In the genomic region with DNA sequence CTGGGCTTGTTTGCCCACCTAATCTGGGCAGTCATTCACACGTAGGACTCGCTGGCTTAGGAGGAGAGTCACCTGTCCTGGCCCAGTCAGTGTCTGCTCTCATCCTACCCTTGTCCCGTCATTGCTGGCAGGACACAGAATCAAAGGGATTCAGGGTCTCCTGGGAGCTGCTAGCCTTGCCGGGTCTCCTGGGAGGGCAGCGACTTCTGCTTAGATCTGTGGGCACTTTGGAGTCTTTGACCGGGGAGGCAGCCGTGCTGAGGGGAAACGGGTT, we compare ENCODE assay signal across 8 cellular contexts. TPM values are rescaled to one million over a fixed set of nuclear protein-coding genes. Genes with fewer than 3 reads are reported as not detected.
A peak's percentile ranks its signal among the peaks of the same experiment; 100 is the strongest.
DNase-seq lines count a peak whose midpoint lies in the region; ATAC-seq, FAIRE-seq and TF ChIP-seq lines count a peak whose summit lies in the region.

No MANE protein-coding gene starts in this region.

- peak overlapping the region; percentile 75 for H3K4me2 ChIP-seq in GM12878 (ENCODE audit: control insufficient read depth, insufficient read depth)

- H3K9me3 ChIP-seq in GM12878 (replicated peaks; ENCODE audit: control insufficient read depth, insufficient read depth, low read length) (no peaks in the 10 kb centered on the region), mononuclear cell (ENCODE audit: low read depth, low read length) (no peaks in the 10 kb centered on the region)

- H3K79me2 ChIP-seq in ACC112 (ENCODE audit: control insufficient read depth, insufficient read depth, low read length, unreplicated experiment) (peaks cover 95% of the 10 kb centered on the region), GM12878 (ENCODE audit: control insufficient read depth, insufficient read depth, low read length) (peaks cover 90% of the 10 kb centered on the region)

- in situ Hi-C loops in GM12878 (cut with MboI), result no loop called here

- intact Hi-C loops in GM12878 (cut with micrococcal nuclease; ENCODE audit: unreplicated experiment), result loop anchor here (5.0 kb wide), 1 partner anchor 143 kb away; a partner anchor contains a TSS

- peak overlapping the region; percentile 90 for H3K4me3 ChIP-seq in ACC112 (ENCODE audit: low read depth, low read length)
- peak overlapping the region; percentile 64 for H3K4me3 ChIP-seq in GM12878
- H3K4me3 ChIP-seq in mononuclear cell (ENCODE audit: low read length), result peak overlapping the region; percentile 90

- CTCF ChIA-PET in GM12878 (lab: Yijun Ruan, JAX), result interaction anchor here (1.4 kb wide), 1 partner anchor 20 kb away, joined by 4 read pairs; no protein-coding TSS in a partner anchor

- TF ChIP-seq EP300 in GM12878 (IDR thresholded peaks at IDR 0.05; ENCODE audit: borderline replicate concordance in 1 of 2, control insufficient read depth in 1 of 2, low read depth in 2 of 2, low read length in 2 of 2), result no peak

- BruUV-seq in GM12878 (replicated peaks; lab: Mats Ljungman, UMichigan), result TSS peak; percentile 83

- H3K27ac ChIP-seq in ACC112 (ENCODE audit: low read depth, low read length) (peak overlapping the region; percentile 93), GM12878 (ENCODE audit: control insufficient read depth, insufficient read depth) (peak overlapping the region; percentile 77)

- DNase-seq in GM12878 (ENCODE audit: low read depth, low spot score) (no peak), NK-92 (lab: John Stamatoyannopoulos, UW; ENCODE audit: unreplicated experiment) (no peak), H4 (ENCODE audit: low spot score) (no peak), germinal center (ENCODE audit: low spot score) (no peak), retina (no peak)

- no peaks in the 10 kb centered on the region for H3K36me3 ChIP-seq in ACC112 (ENCODE audit: insufficient read depth, low read length)
- H3K36me3 ChIP-seq in GM12878 (ENCODE audit: control insufficient read depth in 2 of 2, insufficient read depth in 2 of 2, low read length in 1 of 2), result no peaks in the 10 kb centered on the region

- RAD21 ChIA-PET in GM12878 (lab: Charles Lee; ENCODE audit: unreplicated experiment), result interaction anchor here (1.0 to 6.4 kb wide), 2 partner anchors 11 to 142 kb away, joined by 4 to 75 read pairs; no protein-coding TSS in a partner anchor

- peaks cover 63% of the 10 kb centered on the region for H3K4me1 ChIP-seq in ACC112 (ENCODE audit: control insufficient read depth, insufficient read depth, low read length, unreplicated experiment)
- peaks cover 57% of the 10 kb centered on the region for H3K4me1 ChIP-seq in GM12878 (ENCODE audit: control insufficient read depth, insufficient read depth, low read length)
- peaks cover 59% of the 10 kb centered on the region for H3K4me1 ChIP-seq in mononuclear cell (ENCODE audit: insufficient read depth, low read length)

- FAIRE-seq in GM12878 (lab: Jason Lieb, UNC), result no peak

- H3K27me3 ChIP-seq in ACC112 (ENCODE audit: insufficient read depth, low read length) (no peaks in the 10 kb centered on the region), GM12878 (replicated peaks in 1 of 2; ENCODE audit: control insufficient read depth in 2 of 2, insufficient read depth in 2 of 2, low read length in 1 of 2) (no peaks in the 10 kb centered on the region), mononuclear cell (ENCODE audit: insufficient read depth, low read length) (no peaks in the 10 kb centered on the region)

- TF ChIP-seq POLR2A in GM12878 (IDR thresholded peaks at IDR 0.05; ENCODE audit: low read depth, low read length), result no peak

- H4K20me1 ChIP-seq in GM12878 (ENCODE audit: control insufficient read depth, insufficient read depth), result no peaks in the 10 kb centered on the region

- peak overlapping the region; percentile 47 for H2AFZ ChIP-seq in ACC112 (ENCODE audit: low read length, unreplicated experiment)
- H2AFZ ChIP-seq in GM12878 (ENCODE audit: control insufficient read depth, low read depth, low read length), result peak overlapping the region; percentile 37

- WGBS in GM12878 (ENCODE audit: insufficient coverage, insufficient replicate concordance, low lambda C conversion rate, missing lambda C conversion rate), result 25% methylated on average over 8 of the region's 8 CpGs

- ATAC-seq in HG03175 (IDR thresholded peaks at IDR 0.05; ENCODE audit: unreplicated experiment) (peak; percentile 8), GM12878 (no peak)

- SMC1A ChIA-PET in GM12878 (lab: Charles Lee; ENCODE audit: uncharacterized antibody, unreplicated experiment), result interaction anchor here (1.0 to 6.1 kb wide), 3 partner anchors 11 to 41 kb away, joined by 3 to 47 read pairs (median 3); no protein-coding TSS in a partner anchor

- H3K9ac ChIP-seq in GM12878 (ENCODE audit: control insufficient read depth, insufficient read depth, low read length), result peak overlapping the region; percentile 86

- no peak for TF ChIP-seq CTCF in GM12878 (IDR thresholded peaks at IDR 0.05 in 2 of 3, conservative IDR thresholded peaks at IDR 0.05 in 1 of 3; ENCODE audit: control insufficient read depth in 2 of 3, extremely low read depth in 1 of 3, insufficient read depth in 1 of 3, low read depth in 3 of 3, low read length in 3 of 3)

- TF ChIP-seq RAD21 in GM12878 (IDR thresholded peaks at IDR 0.05; ENCODE audit: insufficient read depth, low read depth, low read length), result no peak

- POLR2A ChIA-PET in GM12878 (lab: Charles Lee), result interaction anchor here (0.9 to 5.8 kb wide), 3 partner anchors 11 to 55 kb away, joined by 3 to 56 read pairs (median 3); no protein-coding TSS in a partner anchor

TF ChIP-seq in GM12878, 131 proteins besides CTCF, POLR2A, EP300 and RAD21:
- TF ChIP-seq IKZF2 (IDR thresholded peaks at IDR 0.05), result 0 out of 4 replicates have a peak, but pooled peaks of 1 of the 2 experiments have one; percentile 14
- TF ChIP-seq MEF2B (IDR thresholded peaks at IDR 0.05; ENCODE audit: partially characterized antibody, poor library complexity, severe bottlenecking), result peak; percentile 60
- 0 out of 2 replicates have a peak, but pooled peaks have one; percentile 10 for TF ChIP-seq POLR2AphosphoS5 (IDR thresholded peaks at IDR 0.05; ENCODE audit: low read length)
- 0 out of 2 replicates have a peak, but pooled peaks have one; percentile 13 for TF ChIP-seq MXI1 (IDR thresholded peaks at IDR 0.05; ENCODE audit: low read depth, low read length)
- TF ChIP-seq PML (IDR thresholded peaks at IDR 0.05; ENCODE audit: low read length), result no peak
- TF ChIP-seq, protein P1, sequence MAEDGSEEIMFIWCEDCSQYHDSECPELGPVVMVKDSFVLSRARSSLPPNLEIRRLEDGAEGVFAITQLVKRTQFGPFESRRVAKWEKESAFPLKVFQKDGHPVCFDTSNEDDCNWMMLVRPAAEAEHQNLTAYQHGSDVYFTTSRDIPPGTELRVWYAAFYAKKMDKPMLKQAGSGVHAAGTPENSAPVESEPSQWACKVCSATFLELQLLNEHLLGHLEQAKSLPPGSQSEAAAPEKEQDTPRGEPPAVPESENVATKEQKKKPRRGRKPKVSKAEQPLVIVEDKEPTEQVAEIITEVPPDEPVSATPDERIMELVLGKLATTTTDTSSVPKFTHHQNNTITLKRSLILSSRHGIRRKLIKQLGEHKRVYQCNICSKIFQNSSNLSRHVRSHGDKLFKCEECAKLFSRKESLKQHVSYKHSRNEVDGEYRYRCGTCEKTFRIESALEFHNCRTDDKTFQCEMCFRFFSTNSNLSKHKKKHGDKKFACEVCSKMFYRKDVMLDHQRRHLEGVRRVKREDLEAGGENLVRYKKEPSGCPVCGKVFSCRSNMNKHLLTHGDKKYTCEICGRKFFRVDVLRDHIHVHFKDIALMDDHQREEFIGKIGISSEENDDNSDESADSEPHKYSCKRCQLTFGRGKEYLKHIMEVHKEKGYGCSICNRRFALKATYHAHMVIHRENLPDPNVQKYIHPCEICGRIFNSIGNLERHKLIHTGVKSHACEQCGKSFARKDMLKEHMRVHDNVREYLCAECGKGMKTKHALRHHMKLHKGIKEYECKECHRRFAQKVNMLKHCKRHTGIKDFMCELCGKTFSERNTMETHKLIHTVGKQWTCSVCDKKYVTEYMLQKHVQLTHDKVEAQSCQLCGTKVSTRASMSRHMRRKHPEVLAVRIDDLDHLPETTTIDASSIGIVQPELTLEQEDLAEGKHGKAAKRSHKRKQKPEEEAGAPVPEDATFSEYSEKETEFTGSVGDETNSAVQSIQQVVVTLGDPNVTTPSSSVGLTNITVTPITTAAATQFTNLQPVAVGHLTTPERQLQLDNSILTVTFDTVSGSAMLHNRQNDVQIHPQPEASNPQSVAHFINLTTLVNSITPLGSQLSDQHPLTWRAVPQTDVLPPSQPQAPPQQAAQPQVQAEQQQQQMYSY (CRISPR knock-in tag; IDR thresholded peaks at IDR 0.05), result no peak
- TF ChIP-seq, protein P2, sequence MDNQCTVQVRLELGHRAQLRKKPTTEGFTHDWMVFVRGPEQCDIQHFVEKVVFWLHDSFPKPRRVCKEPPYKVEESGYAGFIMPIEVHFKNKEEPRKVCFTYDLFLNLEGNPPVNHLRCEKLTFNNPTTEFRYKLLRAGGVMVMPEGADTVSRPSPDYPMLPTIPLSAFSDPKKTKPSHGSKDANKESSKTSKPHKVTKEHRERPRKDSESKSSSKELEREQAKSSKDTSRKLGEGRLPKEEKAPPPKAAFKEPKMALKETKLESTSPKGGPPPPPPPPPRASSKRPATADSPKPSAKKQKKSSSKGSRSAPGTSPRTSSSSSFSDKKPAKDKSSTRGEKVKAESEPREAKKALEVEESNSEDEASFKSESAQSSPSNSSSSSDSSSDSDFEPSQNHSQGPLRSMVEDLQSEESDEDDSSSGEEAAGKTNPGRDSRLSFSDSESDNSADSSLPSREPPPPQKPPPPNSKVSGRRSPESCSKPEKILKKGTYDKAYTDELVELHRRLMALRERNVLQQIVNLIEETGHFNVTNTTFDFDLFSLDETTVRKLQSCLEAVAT (IDR thresholded peaks at IDR 0.05), result peak; percentile 70; the same call in 1 of the 2 replicates

RNA-seq across cellular contexts. Expression of a gene that starts 12.6 kb away (rescaled TPM):
- total RNA-seq in GM12878 (2013; cell fraction: nucleolus; rRNA removed), result 66.1 and 73.4 TPM in 2 replicates
- total RNA-seq in GM12878 (2014; rRNA removed) (7.2 and 7.4 TPM in 2 replicates), GM12878 (2014; rRNA removed; fragmentation: Illumina TruSeq; extraction: Trizol) (7.9 and 8.7 TPM in 2 replicates), GM12878 (2021) (35.4 and 37.7 TPM in 2 replicates), mononuclear cell (8.9 TPM)
- 3.1 TPM for polyA plus RNA-seq in GM12878 (2011; ENCODE audit: low read depth)
- polyA plus RNA-seq in GM12878 (2011; rRNA removed) (4.0 and 5.4 TPM in 2 replicates), GM12878 (2014; fragmentation: Illumina TruSeq; extraction: Trizol) (2.5 and 5.9 TPM in 2 replicates), GM12878 (2014; fragmentation: Nextera tagmentation; extraction: Ambion mirVana) (under 1 TPM; 0.66 to 0.74 TPM), GM12878 (2014; rRNA removed) (19.2 and 25.5 TPM in 2 replicates), GM12878 (2016; fragmentation: Nextera tagmentation; extraction: Ambion mirVana) (1 to 10 TPM; 3.1 to 6.0 TPM)
- polyA plus RNA-seq in GM12878 (2011; cell fraction: cytosol; rRNA removed), result 5.7 and 7.6 TPM in 2 replicates
- polyA plus RNA-seq in GM12878 (2011; cell fraction: nucleus; rRNA removed), result 20.2 and 25.6 TPM in 2 replicates
- polyA plus RNA-seq in GM12878 (2012), result 8.0 and 8.1 TPM in 2 replicates
- 8.1 and 11.7 TPM in 2 replicates for polyA minus RNA-seq in GM12878 (2011; rRNA and poly(A)+ RNA removed)
- 8.3 and 9.1 TPM in 2 replicates for polyA minus RNA-seq in GM12878 (2011; cell fraction: cytosol; rRNA and poly(A)+ RNA removed)
- 10.0 and 21.0 TPM in 2 replicates for polyA minus RNA-seq in GM12878 (2011; cell fraction: nucleus; rRNA and poly(A)+ RNA removed)
- 2.4 and 3.6 TPM in 2 replicates for total RNA-seq in H4 (2014; rRNA removed; shearing (Covaris generic))
